Comparison of ENCODE assay signal across 2 cellular contexts in the genomic region with DNA sequence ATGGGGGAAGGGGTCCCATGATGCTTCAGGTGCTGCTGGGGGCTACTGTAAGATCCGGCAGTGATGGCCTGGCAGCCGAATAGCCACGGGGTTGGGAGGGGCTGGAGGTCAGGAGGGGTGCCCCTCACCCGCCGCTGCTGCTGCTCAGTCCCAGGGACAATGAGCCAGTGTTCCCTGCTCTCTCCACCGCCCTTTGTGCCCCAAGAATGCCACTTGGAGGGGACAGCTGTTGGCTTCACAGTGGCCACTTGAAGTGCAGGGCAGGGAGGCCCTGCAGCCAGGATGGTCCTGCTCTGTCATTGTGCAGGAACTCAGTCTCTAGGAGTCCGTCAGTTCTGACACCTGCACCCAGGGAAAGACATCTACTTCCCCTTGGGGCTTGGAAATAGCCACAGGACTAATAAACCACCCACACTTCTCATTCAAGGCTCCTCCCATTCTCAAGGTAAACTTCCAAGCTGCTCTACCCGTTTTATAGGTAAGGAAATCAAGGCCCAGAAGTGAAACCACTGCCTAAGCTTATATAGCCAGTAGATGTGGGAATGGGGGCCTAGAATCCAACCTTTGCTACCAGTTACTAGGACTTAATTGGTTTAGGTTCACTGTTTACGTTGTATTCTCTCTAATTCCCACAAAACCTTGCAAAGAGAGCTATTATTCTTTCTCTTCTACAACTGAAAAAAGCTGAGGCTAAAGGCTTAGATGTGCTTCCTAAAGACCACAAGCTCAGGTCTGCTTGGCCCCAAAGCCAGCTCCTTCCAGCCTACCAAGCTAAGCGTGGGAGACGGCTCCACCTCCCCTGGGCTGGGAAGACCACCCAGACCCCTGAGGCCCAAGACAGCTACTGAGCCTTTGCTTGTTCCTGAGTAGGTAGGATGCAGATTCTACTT.
TF ChIP-seq lines count a peak whose summit lies in the region.

No MANE protein-coding gene starts in this region.

TF ChIP-seq in K562, 482 proteins besides CTCF, POLR2A, EP300 and RAD21:
- TF ChIP-seq TEAD2 (tag; IDR thresholded peaks at IDR 0.05) = no peak
- no peak for TF ChIP-seq SMAD4 (CRISPR knock-in tag; conservative IDR thresholded peaks at IDR 0.05)
- no peak for TF ChIP-seq HCFC1 (IDR thresholded peaks at IDR 0.05; ENCODE audit: low read depth, low read length)
- TF ChIP-seq, protein P1, sequence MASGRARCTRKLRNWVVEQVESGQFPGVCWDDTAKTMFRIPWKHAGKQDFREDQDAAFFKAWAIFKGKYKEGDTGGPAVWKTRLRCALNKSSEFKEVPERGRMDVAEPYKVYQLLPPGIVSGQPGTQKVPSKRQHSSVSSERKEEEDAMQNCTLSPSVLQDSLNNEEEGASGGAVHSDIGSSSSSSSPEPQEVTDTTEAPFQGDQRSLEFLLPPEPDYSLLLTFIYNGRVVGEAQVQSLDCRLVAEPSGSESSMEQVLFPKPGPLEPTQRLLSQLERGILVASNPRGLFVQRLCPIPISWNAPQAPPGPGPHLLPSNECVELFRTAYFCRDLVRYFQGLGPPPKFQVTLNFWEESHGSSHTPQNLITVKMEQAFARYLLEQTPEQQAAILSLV (tag; IDR thresholded peaks at IDR 0.05) = no peak
- TF ChIP-seq HIVEP1 (CRISPR knock-in tag; IDR thresholded peaks at IDR 0.05) = no peak
- TF ChIP-seq BCL6 (CRISPR knock-in tag; IDR thresholded peaks at IDR 0.05) = no peak
TF ChIP-seq in K562: peak in this region for 0.

TF ChIP-seq in HepG2, 621 proteins besides CTCF, POLR2A, EP300 and RAD21 (continues in another document):
- TF ChIP-seq ZNF644 (CRISPR knock-in tag; IDR thresholded peaks at IDR 0.05; ENCODE audit: low read depth) = peak; percentile 30; the same call in 1 of the 2 replicates
- TF ChIP-seq ZNF749 (CRISPR knock-in tag; IDR thresholded peaks at IDR 0.05; ENCODE audit: borderline replicate concordance) = 0 out of 2 replicates have a peak, but pooled peaks have one; percentile 56
- 0 out of 2 replicates have a peak, but pooled peaks have one; percentile 57 for TF ChIP-seq ZNF143 (CRISPR knock-in tag; IDR thresholded peaks at IDR 0.05)
- TF ChIP-seq MED1 (CRISPR knock-in tag; IDR thresholded peaks at IDR 0.05) = 0 out of 2 replicates have a peak, but pooled peaks have one; percentile 34
- no peak for TF ChIP-seq TP53 (CRISPR knock-in tag; conservative IDR thresholded peaks at IDR 0.05)
- TF ChIP-seq, protein P2, sequence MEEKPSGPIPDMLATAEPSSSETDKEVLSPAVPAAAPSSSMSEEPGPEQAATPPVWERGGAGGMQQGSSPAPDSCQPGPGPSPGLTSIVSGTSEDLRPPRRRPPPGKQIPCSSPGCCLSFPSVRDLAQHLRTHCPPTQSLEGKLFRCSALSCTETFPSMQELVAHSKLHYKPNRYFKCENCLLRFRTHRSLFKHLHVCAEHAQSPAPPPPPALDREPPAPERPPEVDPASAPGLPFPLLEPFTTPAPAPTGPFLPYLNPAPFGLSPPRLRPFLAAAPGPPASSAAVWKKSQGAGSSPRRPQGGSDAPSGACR (CRISPR knock-in tag; IDR thresholded peaks at IDR 0.05) = 0 out of 2 replicates have a peak, but pooled peaks have one; percentile 53
- TF ChIP-seq, protein P3, sequence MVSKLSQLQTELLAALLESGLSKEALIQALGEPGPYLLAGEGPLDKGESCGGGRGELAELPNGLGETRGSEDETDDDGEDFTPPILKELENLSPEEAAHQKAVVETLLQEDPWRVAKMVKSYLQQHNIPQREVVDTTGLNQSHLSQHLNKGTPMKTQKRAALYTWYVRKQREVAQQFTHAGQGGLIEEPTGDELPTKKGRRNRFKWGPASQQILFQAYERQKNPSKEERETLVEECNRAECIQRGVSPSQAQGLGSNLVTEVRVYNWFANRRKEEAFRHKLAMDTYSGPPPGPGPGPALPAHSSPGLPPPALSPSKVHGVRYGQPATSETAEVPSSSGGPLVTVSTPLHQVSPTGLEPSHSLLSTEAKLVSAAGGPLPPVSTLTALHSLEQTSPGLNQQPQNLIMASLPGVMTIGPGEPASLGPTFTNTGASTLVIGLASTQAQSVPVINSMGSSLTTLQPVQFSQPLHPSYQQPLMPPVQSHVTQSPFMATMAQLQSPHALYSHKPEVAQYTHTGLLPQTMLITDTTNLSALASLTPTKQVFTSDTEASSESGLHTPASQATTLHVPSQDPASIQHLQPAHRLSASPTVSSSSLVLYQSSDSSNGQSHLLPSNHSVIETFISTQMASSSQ (IDR thresholded peaks at IDR 0.05; ENCODE audit: low read depth) = no peak
- TF ChIP-seq, protein P3 (CRISPR knock-in tag; IDR thresholded peaks at IDR 0.05; ENCODE audit: borderline replicate concordance) = peak; percentile 54; the same call in 1 of the 2 replicates
- no peak for TF ChIP-seq SOX6 (IDR thresholded peaks at IDR 0.05)
- peak; percentile 68 for TF ChIP-seq SOX6 (CRISPR knock-in tag; IDR thresholded peaks at IDR 0.05)
- TF ChIP-seq ZNF354B (CRISPR knock-in tag; IDR thresholded peaks at IDR 0.05) = 0 out of 2 replicates have a peak, but pooled peaks have one; percentile 49
- TF ChIP-seq RBAK (CRISPR knock-in tag; IDR thresholded peaks at IDR 0.05) = no peak
- TF ChIP-seq JUN (CRISPR knock-in tag; IDR thresholded peaks at IDR 0.05) = 0 out of 2 replicates have a peak, but pooled peaks have one; percentile 12
- peak; percentile 41; the same call in 1 of the 2 replicates for TF ChIP-seq GABPB1 (CRISPR knock-in tag; IDR thresholded peaks at IDR 0.05)
- peak; percentile 21; the same call in 1 of the 2 replicates for TF ChIP-seq RCOR2 (CRISPR knock-in tag; IDR thresholded peaks at IDR 0.05)
- TF ChIP-seq GLI4 (CRISPR knock-in tag; IDR thresholded peaks at IDR 0.05; ENCODE audit: borderline replicate concordance) = 0 out of 2 replicates have a peak, but pooled peaks have one; percentile 39
- TF ChIP-seq ZNF543 (CRISPR knock-in tag; IDR thresholded peaks at IDR 0.05) = peak; percentile 81; the same call in 1 of the 2 replicates
- peak; percentile 70; the same call in 1 of the 2 replicates for TF ChIP-seq MTA1 (CRISPR knock-in tag; IDR thresholded peaks at IDR 0.05; ENCODE audit: borderline replicate concordance)
- no peak; the same call in 1 of the 2 replicates for TF ChIP-seq HMG20A (CRISPR knock-in tag; IDR thresholded peaks at IDR 0.05; ENCODE audit: borderline replicate concordance)
- peak; percentile 78 for TF ChIP-seq RXRA (CRISPR knock-in tag; IDR thresholded peaks at IDR 0.05)
- 0 out of 2 replicates have a peak, but pooled peaks have one; percentile 17 for TF ChIP-seq BCL6 (CRISPR knock-in tag; IDR thresholded peaks at IDR 0.05)
- TF ChIP-seq ZNF780A (CRISPR knock-in tag; IDR thresholded peaks at IDR 0.05) = no peak
- TF ChIP-seq ZSCAN29 (CRISPR knock-in tag; conservative IDR thresholded peaks at IDR 0.05) = no peak
- 0 out of 2 replicates have a peak, but pooled peaks have one; percentile 38 for TF ChIP-seq DMAP1 (CRISPR knock-in tag; IDR thresholded peaks at IDR 0.05)
- TF ChIP-seq THAP11 (CRISPR knock-in tag; IDR thresholded peaks at IDR 0.05) = no peak
- TF ChIP-seq TRIM24 (CRISPR knock-in tag; IDR thresholded peaks at IDR 0.05) = no peak
- TF ChIP-seq LCORL (IDR thresholded peaks at IDR 0.05) = no peak
- TF ChIP-seq LCORL (CRISPR knock-in tag; IDR thresholded peaks at IDR 0.05) = peak; percentile 56
- TF ChIP-seq EZH2 (conservative IDR thresholded peaks at IDR 0.05; ENCODE audit: low read depth, low read length) = no peak
- TF ChIP-seq, protein P4, sequence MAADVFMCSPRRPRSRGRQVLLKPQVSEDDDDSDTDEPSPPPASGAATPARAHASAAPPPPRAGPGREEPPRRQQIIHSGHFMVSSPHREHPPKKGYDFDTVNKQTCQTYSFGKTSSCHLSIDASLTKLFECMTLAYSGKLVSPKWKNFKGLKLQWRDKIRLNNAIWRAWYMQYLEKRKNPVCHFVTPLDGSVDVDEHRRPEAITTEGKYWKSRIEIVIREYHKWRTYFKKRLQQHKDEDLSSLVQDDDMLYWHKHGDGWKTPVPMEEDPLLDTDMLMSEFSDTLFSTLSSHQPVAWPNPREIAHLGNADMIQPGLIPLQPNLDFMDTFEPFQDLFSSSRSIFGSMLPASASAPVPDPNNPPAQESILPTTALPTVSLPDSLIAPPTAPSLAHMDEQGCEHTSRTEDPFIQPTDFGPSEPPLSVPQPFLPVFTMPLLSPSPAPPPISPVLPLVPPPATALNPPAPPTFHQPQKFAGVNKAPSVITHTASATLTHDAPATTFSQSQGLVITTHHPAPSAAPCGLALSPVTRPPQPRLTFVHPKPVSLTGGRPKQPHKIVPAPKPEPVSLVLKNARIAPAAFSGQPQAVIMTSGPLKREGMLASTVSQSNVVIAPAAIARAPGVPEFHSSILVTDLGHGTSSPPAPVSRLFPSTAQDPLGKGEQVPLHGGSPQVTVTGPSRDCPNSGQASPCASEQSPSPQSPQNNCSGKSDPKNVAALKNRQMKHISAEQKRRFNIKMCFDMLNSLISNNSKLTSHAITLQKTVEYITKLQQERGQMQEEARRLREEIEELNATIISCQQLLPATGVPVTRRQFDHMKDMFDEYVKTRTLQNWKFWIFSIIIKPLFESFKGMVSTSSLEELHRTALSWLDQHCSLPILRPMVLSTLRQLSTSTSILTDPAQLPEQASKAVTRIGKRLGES (CRISPR knock-in tag; IDR thresholded peaks at IDR 0.05; ENCODE audit: borderline replicate concordance) = no peak
- TF ChIP-seq, protein P5, sequence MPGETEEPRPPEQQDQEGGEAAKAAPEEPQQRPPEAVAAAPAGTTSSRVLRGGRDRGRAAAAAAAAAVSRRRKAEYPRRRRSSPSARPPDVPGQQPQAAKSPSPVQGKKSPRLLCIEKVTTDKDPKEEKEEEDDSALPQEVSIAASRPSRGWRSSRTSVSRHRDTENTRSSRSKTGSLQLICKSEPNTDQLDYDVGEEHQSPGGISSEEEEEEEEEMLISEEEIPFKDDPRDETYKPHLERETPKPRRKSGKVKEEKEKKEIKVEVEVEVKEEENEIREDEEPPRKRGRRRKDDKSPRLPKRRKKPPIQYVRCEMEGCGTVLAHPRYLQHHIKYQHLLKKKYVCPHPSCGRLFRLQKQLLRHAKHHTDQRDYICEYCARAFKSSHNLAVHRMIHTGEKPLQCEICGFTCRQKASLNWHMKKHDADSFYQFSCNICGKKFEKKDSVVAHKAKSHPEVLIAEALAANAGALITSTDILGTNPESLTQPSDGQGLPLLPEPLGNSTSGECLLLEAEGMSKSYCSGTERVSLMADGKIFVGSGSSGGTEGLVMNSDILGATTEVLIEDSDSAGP (CRISPR knock-in tag; IDR thresholded peaks at IDR 0.05; ENCODE audit: borderline replicate concordance) = 0 out of 2 replicates have a peak, but pooled peaks have one; percentile 9
- TF ChIP-seq MXD4 (CRISPR knock-in tag; IDR thresholded peaks at IDR 0.05) = no peak
- TF ChIP-seq, protein P6, sequence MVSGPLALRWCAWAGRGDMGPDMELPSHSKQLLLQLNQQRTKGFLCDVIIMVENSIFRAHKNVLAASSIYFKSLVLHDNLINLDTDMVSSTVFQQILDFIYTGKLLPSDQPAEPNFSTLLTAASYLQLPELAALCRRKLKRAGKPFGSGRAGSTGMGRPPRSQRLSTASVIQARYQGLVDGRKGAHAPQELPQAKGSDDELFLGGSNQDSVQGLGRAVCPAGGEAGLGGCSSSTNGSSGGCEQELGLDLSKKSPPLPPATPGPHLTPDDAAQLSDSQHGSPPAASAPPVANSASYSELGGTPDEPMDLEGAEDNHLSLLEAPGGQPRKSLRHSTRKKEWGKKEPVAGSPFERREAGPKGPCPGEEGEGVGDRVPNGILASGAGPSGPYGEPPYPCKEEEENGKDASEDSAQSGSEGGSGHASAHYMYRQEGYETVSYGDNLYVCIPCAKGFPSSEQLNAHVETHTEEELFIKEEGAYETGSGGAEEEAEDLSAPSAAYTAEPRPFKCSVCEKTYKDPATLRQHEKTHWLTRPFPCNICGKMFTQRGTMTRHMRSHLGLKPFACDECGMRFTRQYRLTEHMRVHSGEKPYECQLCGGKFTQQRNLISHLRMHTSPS (CRISPR knock-in tag; IDR thresholded peaks at IDR 0.05; ENCODE audit: low read depth) = peak; percentile 97
- TF ChIP-seq, protein P7, sequence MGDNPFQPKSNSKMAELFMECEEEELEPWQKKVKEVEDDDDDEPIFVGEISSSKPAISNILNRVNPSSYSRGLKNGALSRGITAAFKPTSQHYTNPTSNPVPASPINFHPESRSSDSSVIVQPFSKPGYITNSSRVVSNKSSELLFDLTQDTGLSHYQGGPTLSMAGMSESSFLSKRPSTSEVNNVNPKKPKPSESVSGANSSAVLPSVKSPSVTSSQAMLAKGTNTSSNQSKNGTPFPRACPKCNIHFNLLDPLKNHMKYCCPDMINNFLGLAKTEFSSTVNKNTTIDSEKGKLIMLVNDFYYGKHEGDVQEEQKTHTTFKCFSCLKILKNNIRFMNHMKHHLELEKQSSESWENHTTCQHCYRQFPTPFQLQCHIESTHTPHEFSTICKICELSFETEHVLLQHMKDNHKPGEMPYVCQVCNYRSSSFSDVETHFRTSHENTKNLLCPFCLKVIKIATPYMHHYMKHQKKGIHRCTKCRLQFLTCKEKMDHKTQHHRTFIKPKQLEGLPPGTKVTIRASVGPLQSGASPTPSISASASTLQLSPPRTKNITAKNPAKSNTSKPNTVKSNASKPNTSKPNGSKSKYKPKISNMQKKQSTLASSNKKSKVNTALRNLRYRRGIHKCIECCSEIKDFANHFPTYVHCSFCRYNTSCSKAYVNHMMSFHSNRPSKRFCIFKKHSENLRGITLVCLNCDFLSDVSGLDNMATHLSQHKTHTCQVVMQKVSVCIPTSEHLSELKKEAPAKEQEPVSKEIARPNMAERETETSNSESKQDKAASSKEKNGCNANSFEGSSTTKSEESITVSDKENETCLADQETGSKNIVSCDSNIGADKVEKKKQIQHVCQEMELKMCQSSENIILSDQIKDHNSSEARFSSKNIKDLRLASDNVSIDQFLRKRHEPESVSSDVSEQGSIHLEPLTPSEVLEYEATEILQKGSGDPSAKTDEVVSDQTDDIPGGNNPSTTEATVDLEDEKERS (CRISPR knock-in tag; IDR thresholded peaks at IDR 0.05) = 0 out of 2 replicates have a peak, but pooled peaks have one; percentile 11
- TF ChIP-seq PHF21A (CRISPR knock-in tag; IDR thresholded peaks at IDR 0.05) = peak; percentile 28; the same call in 1 of the 2 replicates
- 0 out of 2 replicates have a peak, but pooled peaks have one; percentile 26 for TF ChIP-seq ZNF124 (CRISPR knock-in tag; IDR thresholded peaks at IDR 0.05)
- peak; percentile 81; the same call in 1 of the 2 replicates for TF ChIP-seq ZNF296 (CRISPR knock-in tag; conservative IDR thresholded peaks at IDR 0.05)
- TF ChIP-seq ZMYM3 (CRISPR knock-in tag; IDR thresholded peaks at IDR 0.05) = peak; percentile 42; the same call in 1 of the 2 replicates
